ENCODE assay signal across 22 cellular contexts in the genomic region with DNA sequence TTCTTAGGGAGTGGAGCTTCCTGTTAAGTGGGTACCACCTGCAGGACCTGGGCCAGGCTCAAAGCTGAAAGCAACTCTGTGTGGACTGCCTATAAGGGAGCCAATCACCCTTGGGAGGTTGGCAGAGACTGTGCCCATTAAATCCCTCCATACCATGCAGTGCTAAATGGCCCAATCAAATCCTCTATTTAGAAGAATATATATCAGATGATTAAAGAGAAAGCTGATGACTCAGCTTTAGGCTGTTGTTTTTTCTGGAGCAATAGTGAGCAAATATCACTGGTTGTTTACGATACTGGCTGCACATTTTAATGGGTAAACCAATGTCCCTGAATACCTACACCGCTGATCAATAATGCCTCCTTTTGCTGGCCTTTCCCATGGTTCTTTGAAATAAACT.
"Had no signal": no experiment of that assay in that cellular context is flagged by ENCODE, and none has a peak within 500 bp of the region (broad histone marks: within the 10 kb centered on the region; RNA-seq: fewer than 3 reads in every experiment).

No MANE protein-coding gene starts in this region.

- H3K27ac ChIP-seq: gastroesophageal sphincter, heart left ventricle, left ventricle myocardium inferior, neural progenitor cell, prostate gland, stomach, testis, upper lobe of left lung had no signal

- H3K36me3 Mint-ChIP-seq: activated naive CD8-positive, alpha-beta T cell treated with anti-CD3 and anti-CD28 coated beads, Interleukin-2, amount 10 ng/mL, durations not matched to agents 7 days and 5 days; memory B cell; naive B cell; neural progenitor cell had no signal

- H3K9ac ChIP-seq: neural progenitor cell had no signal

- H3K9me3 Mint-ChIP-seq: effector memory CD8-positive, alpha-beta T cell had no signal

- H3K9me3 ChIP-seq: gastroesophageal sphincter, heart left ventricle, left ventricle myocardium inferior, mucosa of descending colon, prostate gland, testis, upper lobe of left lung had no signal

- H3K4me1 Mint-ChIP-seq: activated CD4-positive, alpha-beta T cell treated with anti-CD3 and anti-CD28 coated beads for 36 hours; activated naive CD8-positive, alpha-beta T cell treated with anti-CD3 and anti-CD28 coated beads, Interleukin-2, amount 10 ng/mL, durations not matched to agents 7 days and 5 days; activated T-helper 17 cell treated with anti-CD3 and anti-CD28 coated beads, Interleukin-2, amount 50 U/mL, for 72 hours; memory B cell; naive B cell; neural progenitor cell had no signal

- H3K36me3 ChIP-seq: gastroesophageal sphincter, heart left ventricle, left ventricle myocardium inferior, neural progenitor cell, prostate gland, stomach, upper lobe of left lung had no signal

- H2AFZ ChIP-seq: neural progenitor cell had no signal

- H3K27me3 ChIP-seq: gastroesophageal sphincter, heart left ventricle, neural progenitor cell, stomach, testis, upper lobe of left lung had no signal

- H3K27ac Mint-ChIP-seq: activated CD4-positive, alpha-beta T cell treated with anti-CD3 and anti-CD28 coated beads for 36 hours; activated naive CD8-positive, alpha-beta T cell treated with anti-CD3 and anti-CD28 coated beads, Interleukin-2, amount 10 ng/mL, durations not matched to agents 7 days and 5 days; activated T-helper 17 cell treated with anti-CD3 and anti-CD28 coated beads, Interleukin-2, amount 50 U/mL, for 72 hours; effector memory CD8-positive, alpha-beta T cell; memory B cell; naive B cell; neural progenitor cell; WTC11 had no signal

- H3K4me3 ChIP-seq: gastroesophageal sphincter, heart left ventricle, left ventricle myocardium inferior, mucosa of descending colon, neural progenitor cell, prostate gland, skin epidermis, stomach, testis, upper lobe of left lung had no signal

- H3K4me2 ChIP-seq: neural progenitor cell had no signal

- DNase-seq: activated CD4-positive, alpha-beta T cell treated with anti-CD3 and anti-CD28 coated beads for 36 hours; activated CD4-positive, alpha-beta T cell treated with anti-CD3 and anti-CD28 coated beads, Interleukin-2, amount 50 U/mL, for 48 hours; activated naive CD4-positive, alpha-beta T cell treated with Interleukin-2 at 50 U/mL for 16 hours; activated naive CD8-positive, alpha-beta T cell treated with anti-CD3 and anti-CD28 coated beads, Interleukin-2, amount 10 ng/mL, durations not matched to agents 7 days and 5 days; amygdala; caudate nucleus; effector memory CD8-positive, alpha-beta T cell; heart left ventricle; left ventricle myocardium inferior; mucosa of descending colon; naive B cell; right cardiac atrium; stomach; testis; upper lobe of left lung had no signal

- H3K27me3 Mint-ChIP-seq: activated CD4-positive, alpha-beta T cell treated with anti-CD3 and anti-CD28 coated beads for 36 hours; activated naive CD8-positive, alpha-beta T cell treated with anti-CD3 and anti-CD28 coated beads, Interleukin-2, amount 10 ng/mL, durations not matched to agents 7 days and 5 days had no signal

- ATAC-seq: activated CD4-positive, alpha-beta T cell treated with anti-CD3 and anti-CD28 coated beads for 36 hours; effector memory CD8-positive, alpha-beta T cell; gastroesophageal sphincter; heart left ventricle; right cardiac atrium; WTC11 had no signal

- H3K4me3 Mint-ChIP-seq: activated CD4-positive, alpha-beta T cell treated with anti-CD3 and anti-CD28 coated beads for 36 hours; activated naive CD8-positive, alpha-beta T cell treated with anti-CD3 and anti-CD28 coated beads, Interleukin-2, amount 10 ng/mL, durations not matched to agents 7 days and 5 days; activated T-helper 17 cell treated with anti-CD3 and anti-CD28 coated beads, Interleukin-2, amount 50 U/mL, for 72 hours; effector memory CD8-positive, alpha-beta T cell; memory B cell; naive B cell; neural progenitor cell; WTC11 had no signal

- H3K4me1 ChIP-seq: neural progenitor cell, prostate gland, stomach, upper lobe of left lung had no signal
